ENCODE assay signal across 11 cellular contexts in genomic region chr10:72503241-72503640, GRCh38.
A peak's percentile ranks its signal among the peaks of the same experiment; 100 is the strongest.
DNase-seq lines count a peak whose midpoint lies in the region.
"Had no signal": no experiment of that assay in that cellular context is flagged by ENCODE, and none has a peak within 500 bp of the region (broad histone marks: within the 10 kb centered on the region; RNA-seq: fewer than 3 reads in every experiment).

No MANE protein-coding gene starts in this region.

- 0% methylated on average over 1 of the region's 1 CpG for WGBS in GM23248 (ENCODE audit: low coverage in 1 of 2, low lambda C conversion rate in 2 of 2, missing lambda C conversion rate in 2 of 2), 2 experiments

- H3K79me2 ChIP-seq in GM23248 (ENCODE audit: insufficient read depth), result no peaks in the 10 kb centered on the region

- peak overlapping the region; percentile 42 for H3K4me2 ChIP-seq in GM23248 (ENCODE audit: unreplicated experiment)

- H3K4me3 ChIP-seq in GM23248 (peak overlapping the region; percentile 46), skeletal muscle cell (ENCODE audit: low read depth, low read length) (no peak overlapping the region)

- no peaks in the 10 kb centered on the region for H3K9me2 ChIP-seq in GM23248 (ENCODE audit: insufficient read depth)

- peak overlapping the region; percentile 10 for H2AFZ ChIP-seq in GM23248

- peaks cover 14% of the 10 kb centered on the region for H3K4me1 ChIP-seq in GM23248 (ENCODE audit: insufficient read depth)

- in situ Hi-C loops in GM23248 (cut with MboI), result no loop called here

- peak; percentile 77 for DNase-seq in GM23248
- peak; percentile 88 for DNase-seq in SIG-M5 treated with dmso at 0.1 percent for 504 hours (lab: John Stamatoyannopoulos, UW; ENCODE audit: unreplicated experiment)
- peak; percentile 83 for DNase-seq in fibroblast of peridontal ligament (ENCODE audit: extremely low read depth)
- DNase-seq in skeletal muscle cell (ENCODE audit: low read depth), result peak; percentile 60
- no peak for DNase-seq in NCI-H128 (lab: John Stamatoyannopoulos, UW; ENCODE audit: unreplicated experiment)
- DNase-seq in DMS79 treated with DMSO at 0.1 percent for 48 hours (lab: John Stamatoyannopoulos, UW), result no peak
- DNase-seq in medulla oblongata (ENCODE audit: extremely low spot score), result no peak
- DNase-seq: aorta, DND-41, NCI-H1436, T1000 had no signal

- H3F3A ChIP-seq in GM23248 (ENCODE audit: insufficient read depth), result 0 out of 2 replicates have a peak, but pooled peaks cover 9% of the 10 kb centered on the region

- peak overlapping the region; percentile 29 for H3K9ac ChIP-seq in GM23248

- no peaks in the 10 kb centered on the region for H3K27me3 ChIP-seq in GM23248 (replicated peaks; ENCODE audit: insufficient read depth)

- H3K27ac ChIP-seq in GM23248, result peak overlapping the region; percentile 53

- no peaks in the 10 kb centered on the region for H4K20me1 ChIP-seq in GM23248 (ENCODE audit: insufficient read depth)

- peaks cover 4% of the 10 kb centered on the region for H3K36me3 ChIP-seq in GM23248 (ENCODE audit: low read depth)

- H3K9me3 ChIP-seq in GM23248 (ENCODE audit: low read depth), result no peaks in the 10 kb centered on the region

Comparison
In these comparisons a context has a peak if more than half of its experiments do, and no peak if none do; other contexts are left out.
1. DNase-seq: peak in GM23248 (single experiment), SIG-M5 treated with dmso at 0.1 percent for 504 hours (single experiment), fibroblast of peridontal ligament (single experiment) and skeletal muscle cell (single experiment); none in NCI-H128 (single experiment), DMS79 treated with DMSO at 0.1 percent for 48 hours (single experiment) and medulla oblongata (single experiment).